Comparison of ENCODE assay signal across 8 cellular contexts in the genomic region with DNA sequence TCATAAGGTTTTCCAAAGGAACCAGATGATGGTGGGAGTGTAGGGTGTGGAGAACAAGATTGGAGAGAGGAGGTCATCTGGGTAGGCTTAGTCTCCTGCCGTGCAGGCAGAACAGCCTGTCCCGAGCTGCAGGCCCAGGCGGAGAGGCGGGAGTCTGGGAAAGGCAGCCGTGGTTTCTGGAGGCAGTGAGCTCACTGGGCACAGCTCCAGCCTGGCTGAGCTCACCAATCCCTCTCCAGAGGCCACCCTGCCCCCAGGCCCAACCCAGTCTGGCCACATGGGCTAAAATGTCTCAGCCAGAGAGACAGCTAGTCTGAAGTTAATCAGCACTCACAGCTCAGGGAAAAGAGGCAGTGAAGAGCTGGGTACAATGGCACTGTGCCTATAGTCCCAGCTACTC. TPM values are rescaled to one million over a fixed set of nuclear protein-coding genes. Genes with fewer than 3 reads are reported as not detected.
DNase-seq lines count a peak whose midpoint lies in the region; ATAC-seq and TF ChIP-seq lines count a peak whose summit lies in the region.

No MANE protein-coding gene starts in this region.

- H3K4me3 ChIP-seq in BLaER1 (no peak overlapping the region), fibroblast of villous mesenchyme (ENCODE audit: low read depth, low read length) (no peak overlapping the region), osteoblast (ENCODE audit: insufficient read depth, low read length) (no peak overlapping the region)

- H3K27ac Mint-ChIP-seq in activated CD4-positive, alpha-beta T cell treated with anti-CD3 and anti-CD28 coated beads, Interleukin-2, amount 10 ng/mL, durations not matched to agents 24 days and 14 days, result no peak overlapping the region
- no peak overlapping the region for H3K27ac Mint-ChIP-seq in activated naive CD8-positive, alpha-beta T cell treated with anti-CD3 and anti-CD28 coated beads for 36 hours

- POLR2A ChIA-PET in RWPE1 (lab: Yijun Ruan, JAX; ENCODE audit: low non-redundant PET), result interaction anchor here (1.0 kb wide), 1 partner anchor 12 kb away, joined by 3 read pairs; the partner anchor contains the start of gene P4HA2

- H3K9me3 Mint-ChIP-seq in activated CD4-positive, alpha-beta T cell treated with anti-CD3 and anti-CD28 coated beads, Interleukin-2, amount 10 ng/mL, durations not matched to agents 24 days and 14 days, result no peaks in the 10 kb centered on the region
- H3K9me3 Mint-ChIP-seq in activated naive CD8-positive, alpha-beta T cell treated with anti-CD3 and anti-CD28 coated beads for 36 hours, result no peaks in the 10 kb centered on the region

- peaks cover 44% of the 10 kb centered on the region for H3K79me2 ChIP-seq in osteoblast (ENCODE audit: insufficient read depth, low read length)

- H3K4me1 ChIP-seq in BLaER1, result peaks cover 28% of the 10 kb centered on the region
- H3K4me1 ChIP-seq in osteoblast (ENCODE audit: insufficient read depth, low read length), result peaks cover 13% of the 10 kb centered on the region

- intact Hi-C loops in activated CD4-positive, alpha-beta T cell treated with anti-CD3 and anti-CD28 coated beads, Interleukin-2, amount 10 ng/mL, durations not matched to agents 24 days and 14 days (cut with micrococcal nuclease), result no loop called here

- DNase-seq in RWPE1 (ENCODE audit: low spot score) (peak; percentile 98), fibroblast of villous mesenchyme (ENCODE audit: low read depth) (peak; percentile 98), osteoblast (ENCODE audit: insufficient read length, low spot score, missing footprints) (peak; percentile 98)
- no peak for DNase-seq in activated CD4-positive, alpha-beta T cell treated with anti-CD3 and anti-CD28 coated beads, Interleukin-2, amount 10 ng/mL, durations not matched to agents 24 days and 14 days
- no peak for DNase-seq in activated naive CD8-positive, alpha-beta T cell treated with anti-CD3 and anti-CD28 coated beads for 36 hours

- peak overlapping the region; percentile 20 for H2AFZ ChIP-seq in osteoblast (ENCODE audit: low read length)

- no peaks in the 10 kb centered on the region for H3K27me3 Mint-ChIP-seq in activated CD4-positive, alpha-beta T cell treated with anti-CD3 and anti-CD28 coated beads, Interleukin-2, amount 10 ng/mL, durations not matched to agents 24 days and 14 days
- no peaks in the 10 kb centered on the region for H3K27me3 Mint-ChIP-seq in activated naive CD8-positive, alpha-beta T cell treated with anti-CD3 and anti-CD28 coated beads for 36 hours

- CTCF ChIA-PET in RWPE1 (lab: Yijun Ruan, JAX), result interaction anchor here (0.8 to 1.4 kb wide), 3 partner anchors 23 to 150 kb away, joined by 3 to 6 read pairs (median 3); partner anchors contain the start of gene SLC22A4

- peak overlapping the region; percentile 21 for H3K27ac ChIP-seq in BLaER1
- peak overlapping the region; percentile 85 for H3K27ac ChIP-seq in RWPE1
- H3K27ac ChIP-seq in osteoblast (ENCODE audit: low read depth, low read length), result peak overlapping the region; percentile 92

- H3K36me3 ChIP-seq in BLaER1 (peaks cover 97% of the 10 kb centered on the region), osteoblast (ENCODE audit: insufficient read depth, low read length) (peaks cover 67% of the 10 kb centered on the region)

- H3K27me3 ChIP-seq in BLaER1 (no peaks in the 10 kb centered on the region), osteoblast (ENCODE audit: insufficient read depth, low read length) (no peaks in the 10 kb centered on the region)

- H3K4me3 Mint-ChIP-seq in activated CD4-positive, alpha-beta T cell treated with anti-CD3 and anti-CD28 coated beads, Interleukin-2, amount 10 ng/mL, durations not matched to agents 24 days and 14 days, result no peak overlapping the region
- H3K4me3 Mint-ChIP-seq in activated naive CD8-positive, alpha-beta T cell treated with anti-CD3 and anti-CD28 coated beads for 36 hours, result no peak overlapping the region

- H4K20me1 ChIP-seq in BLaER1 (no peaks in the 10 kb centered on the region; the same call in 1 of the 2 replicates), osteoblast (ENCODE audit: insufficient read depth, low read length) (peaks cover 7% of the 10 kb centered on the region)

- ATAC-seq in HG02623 (IDR thresholded peaks at IDR 0.05; ENCODE audit: unreplicated experiment), result no peak
- ATAC-seq in HG02759 (IDR thresholded peaks at IDR 0.05; ENCODE audit: unreplicated experiment), result no peak

- H3K9ac ChIP-seq in BLaER1, result no peak overlapping the region

- H3K4me1 Mint-ChIP-seq in activated CD4-positive, alpha-beta T cell treated with anti-CD3 and anti-CD28 coated beads, Interleukin-2, amount 10 ng/mL, durations not matched to agents 24 days and 14 days, result no peaks in the 10 kb centered on the region
- H3K4me1 Mint-ChIP-seq in activated naive CD8-positive, alpha-beta T cell treated with anti-CD3 and anti-CD28 coated beads for 36 hours, result no peaks in the 10 kb centered on the region

- TF ChIP-seq CTCF in RWPE1 (conservative IDR thresholded peaks at IDR 0.05; ENCODE audit: low read depth), result no peak
- no peak for TF ChIP-seq CTCF in fibroblast of villous mesenchyme (IDR thresholded peaks at IDR 0.05; ENCODE audit: insufficient read depth, low read depth, low read length)
- TF ChIP-seq CTCF in osteoblast (IDR thresholded peaks at IDR 0.05; ENCODE audit: extremely low read depth, low read depth, low read length), result no peak

- H3K9me3 ChIP-seq in BLaER1, result no peaks in the 10 kb centered on the region
- no peaks in the 10 kb centered on the region for H3K9me3 ChIP-seq in osteoblast (ENCODE audit: low read depth, low read length)

- no peak overlapping the region for H3K4me2 ChIP-seq in BLaER1
- H3K4me2 ChIP-seq in osteoblast (ENCODE audit: insufficient read depth, low read length), result peak overlapping the region; percentile 20

- H3K36me3 Mint-ChIP-seq in activated CD4-positive, alpha-beta T cell treated with anti-CD3 and anti-CD28 coated beads, Interleukin-2, amount 10 ng/mL, durations not matched to agents 24 days and 14 days (ENCODE audit: low read depth), result peaks cover 17% of the 10 kb centered on the region
- H3K36me3 Mint-ChIP-seq in activated naive CD8-positive, alpha-beta T cell treated with anti-CD3 and anti-CD28 coated beads for 36 hours, result peaks cover 2% of the 10 kb centered on the region

RNA-seq across cellular contexts. Expression of gene P4HA2, which starts 12.3 kb away (rescaled TPM):
- total RNA-seq in fibroblast of villous mesenchyme (161 and 191 TPM in 2 replicates), osteoblast (155 and 186 TPM in 2 replicates)
- 45.5 and 49.5 TPM in 2 replicates for total RNA-seq in activated CD4-positive, alpha-beta T cell treated with anti-CD3 and anti-CD28 coated beads, Interleukin-2, amount 10 ng/mL, durations not matched to agents 24 days and 14 days
- total RNA-seq in activated naive CD8-positive, alpha-beta T cell treated with anti-CD3 and anti-CD28 coated beads for 36 hours, result 1 to 10 TPM; 8.1 to 8.7 TPM

RNA-seq across cellular contexts. Expression of gene PDLIM4, which starts 42.2 kb away (rescaled TPM):
- total RNA-seq in fibroblast of villous mesenchyme, result 42.8 and 97.2 TPM in 2 replicates
- total RNA-seq in osteoblast, result 47.7 and 67.7 TPM in 2 replicates
- 0.72 and 0.78 TPM in 2 replicates for total RNA-seq in activated CD4-positive, alpha-beta T cell treated with anti-CD3 and anti-CD28 coated beads, Interleukin-2, amount 10 ng/mL, durations not matched to agents 24 days and 14 days
- total RNA-seq in activated naive CD8-positive, alpha-beta T cell treated with anti-CD3 and anti-CD28 coated beads for 36 hours, result under 1 TPM in 1 of 2 experiments, not detected in 1; 0.31 TPM

Comparison
In these comparisons a context has a peak if more than half of its experiments do, and no peak if none do; other contexts are left out.
1. H3K27ac ChIP-seq: peak in every context shown above with its lines; median percentile 92 in osteoblast; 85 in RWPE1; 21 in BLaER1.
2. DNase-seq: peak in RWPE1 (single experiment), fibroblast of villous mesenchyme (single experiment) and osteoblast (single experiment); none in activated CD4-positive, alpha-beta T cell treated with anti-CD3 and anti-CD28 coated beads, Interleukin-2, amount 10 ng/mL, durations not matched to agents 24 days and 14 days (single experiment) and activated naive CD8-positive, alpha-beta T cell treated with anti-CD3 and anti-CD28 coated beads for 36 hours (single experiment).
3. RNA of gene PDLIM4, which starts 42.2 kb away (total RNA-seq): 42.8 to 97.2 TPM in fibroblast of villous mesenchyme and 47.7 to 67.7 TPM in osteoblast; 0.72 to 0.78 TPM in activated CD4-positive, alpha-beta T cell treated with anti-CD3 and anti-CD28 coated beads, Interleukin-2, amount 10 ng/mL, durations not matched to agents 24 days and 14 days and 0.31 TPM in activated naive CD8-positive, alpha-beta T cell treated with anti-CD3 and anti-CD28 coated beads for 36 hours; every median in the first group is over 10 times any median in the second.